ENCODE assay signal across 2 cellular contexts in the genomic region with DNA sequence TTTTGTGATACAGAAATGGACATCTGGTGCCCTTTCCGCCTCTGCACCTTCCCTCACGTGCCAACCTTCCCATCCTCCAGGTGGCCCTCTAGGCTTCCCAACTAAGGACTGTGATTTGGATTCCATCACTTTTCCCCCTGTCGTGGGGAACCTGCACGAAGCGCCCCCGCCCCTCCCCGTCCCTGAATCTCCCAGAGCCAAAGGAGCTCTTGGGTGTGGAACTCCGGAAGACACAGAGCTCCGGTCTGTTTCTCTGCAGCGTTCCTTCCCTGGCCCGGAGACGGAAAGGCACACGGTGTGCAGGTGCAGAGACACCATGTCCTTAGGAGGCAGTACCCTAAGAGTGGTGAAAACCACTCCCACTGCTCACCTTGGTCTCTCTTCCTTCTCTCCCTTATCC. TPM values are rescaled to one million over a fixed set of nuclear protein-coding genes. Genes with fewer than 3 reads are reported as not detected.
"Had no signal": no experiment of that assay in that cellular context is flagged by ENCODE, and none has a peak within 500 bp of the region (broad histone marks: within the 10 kb centered on the region; RNA-seq: fewer than 3 reads in every experiment).

No MANE protein-coding gene starts in this region.

RNA-seq across cellular contexts. Expression of a gene that starts 3.8 kb away (rescaled TPM):
- total RNA-seq: activated B cell treated with CpG ODN at 0.5 μM for 24 hours; T-helper 1 cell treated with Interleukin-12 subunit alpha and Interleukin-12 subunit beta and Interleukin-4 antibody, amounts not matched to agents 30 ng/mL and 1 ng/mL, for 36 hours had no signal
